In genomic region chr10:130136214-130137076, GRCh38 we compare ENCODE assay signal across 8 cellular contexts. TPM values are rescaled to one million over a fixed set of nuclear protein-coding genes. Genes with fewer than 3 reads are reported as not detected.
DNase-seq lines count a peak whose midpoint lies in the region; ATAC-seq and TF ChIP-seq lines count a peak whose summit lies in the region.

Gene GLRX3 (plus strand): TSS chr10:130136391. CDS start chr10:130136421, 30 bp downstream.

- peak within 1 kb of the TSS; percentile 86; the same call in 1 of the 2 replicates for H2AFZ ChIP-seq in OCI-LY1 (ENCODE audit: low read length)

- peaks cover 10% of the 10 kb centered on the region; the same call in 1 of the 2 replicates for H3K36me3 ChIP-seq in OCI-LY1 (ENCODE audit: insufficient read depth, low read length)
- no peaks in the 10 kb centered on the region for H3K36me3 ChIP-seq in mucosa of descending colon (ENCODE audit: low read depth)

- H3K79me2 ChIP-seq in OCI-LY1 (ENCODE audit: insufficient read depth, low read length) = peaks cover 46% of the 10 kb centered on the region

- peak within 1 kb of the TSS; percentile 98 for H3K4me2 ChIP-seq in OCI-LY1 (ENCODE audit: low read length)

- H3K4me1 ChIP-seq in OCI-LY1 (ENCODE audit: insufficient read depth, low read length, severe bottlenecking) (peaks cover 52% of the 10 kb centered on the region), mucosa of descending colon (ENCODE audit: low read depth) (peaks cover 25% of the 10 kb centered on the region)

- ATAC-seq in GM19463 (IDR thresholded peaks at IDR 0.05; ENCODE audit: unreplicated experiment) (peak; percentile 80), mucosa of descending colon (peak; percentile 99)

- H4K20me1 ChIP-seq in OCI-LY1 (ENCODE audit: insufficient read depth, low read length) = no peaks in the 10 kb centered on the region

- TF ChIP-seq CTCF in OCI-LY1 (IDR thresholded peaks at IDR 0.05; ENCODE audit: low read length) (no peak), epithelial cell of esophagus (IDR thresholded peaks at IDR 0.05; ENCODE audit: insufficient read depth, low read depth, low read length, missing control alignments) (no peak), mucosa of descending colon (IDR thresholded peaks at IDR 0.05) (no peak)

- H3K4me3 ChIP-seq in OCI-LY1 (ENCODE audit: low read depth, low read length, poor library complexity, severe bottlenecking) = peak within 1 kb of the TSS; percentile 96
- H3K4me3 ChIP-seq in epithelial cell of esophagus (ENCODE audit: low read length) = peak within 1 kb of the TSS; percentile 80
- H3K4me3 ChIP-seq in mucosa of descending colon = peak within 1 kb of the TSS; percentile 96

- DNase-seq in COR-L47 (lab: John Stamatoyannopoulos, UW) = peak; percentile 52
- DNase-seq in HPDE6-E6E7 (ENCODE audit: extremely low spot score) = peak; percentile 68
- DNase-seq in activated T-cell treated with anti-CD3 and anti-CD28 coated beads for 4 hours = peak; percentile 88
- DNase-seq in epithelial cell of esophagus (ENCODE audit: low read depth) = peak; percentile 90
- peak; percentile 90 to 93 (median 91) for DNase-seq in mucosa of descending colon
- peak; percentile 88 for DNase-seq in stimulated activated CD8-positive, alpha-beta memory T cell treated with anti-CD3 and anti-CD28 coated beads, Interleukin-4, amount 100 ng/mL, for 24 hours (ENCODE audit: low read depth)

- H3K27me3 ChIP-seq in OCI-LY1 (ENCODE audit: insufficient read depth, low read length) = no peaks in the 10 kb centered on the region

- H3K27ac ChIP-seq in OCI-LY1 (ENCODE audit: low read depth, low read length, poor library complexity, severe bottlenecking) = peak within 1 kb of the TSS; percentile 28

- H3K9me2 ChIP-seq in OCI-LY1 (ENCODE audit: low read depth, low read length) = no peaks in the 10 kb centered on the region

- peak within 1 kb of the TSS; percentile 90 for H3K9ac ChIP-seq in OCI-LY1 (ENCODE audit: low read length)

- intact Hi-C loops in mucosa of descending colon (cut with DNase I, micrococcal nuclease) = no loop called here

- H3K9me3 ChIP-seq in OCI-LY1 (ENCODE audit: low read length) = no peaks in the 10 kb centered on the region
- no peaks in the 10 kb centered on the region for H3K9me3 ChIP-seq in mucosa of descending colon

- H3F3A ChIP-seq in OCI-LY1 (ENCODE audit: insufficient read depth, low read length) = no peaks in the 10 kb centered on the region

RNA-seq across cellular contexts. Expression of gene GLRX3, which starts in this region (rescaled TPM):
- total RNA-seq in mucosa of descending colon = 10 to 100 TPM; 44.3 to 58.2 (median 57.2) TPM

Comparison
In these comparisons a context has a peak if more than half of its experiments do, and no peak if none do; other contexts are left out.
1. Peak in every context shown above with its lines: DNase-seq, ATAC-seq, H3K4me3 ChIP-seq and H3K27ac ChIP-seq.